ENCODE assay signal across 27 cellular contexts in the genomic region with DNA sequence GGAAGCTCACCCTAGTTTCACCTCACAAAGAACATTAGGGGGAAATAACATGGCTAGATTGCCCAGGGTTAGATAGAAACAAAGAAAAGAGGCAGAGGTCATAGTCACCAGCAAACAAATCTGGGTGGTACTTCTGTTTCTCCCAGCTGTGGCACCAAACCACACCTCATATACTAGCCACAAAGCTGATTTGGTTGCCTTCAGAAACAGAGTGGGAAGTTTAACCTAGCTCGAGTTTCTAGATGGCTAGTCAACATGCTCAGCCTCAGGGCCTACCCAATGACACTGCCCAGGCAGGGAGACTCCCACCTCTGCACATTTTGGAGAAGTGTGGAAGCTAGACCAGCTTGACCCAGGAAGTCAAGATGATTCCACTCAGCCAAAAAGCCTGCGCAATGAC.
DNase-seq lines count a peak whose midpoint lies in the region; ATAC-seq, FAIRE-seq and TF ChIP-seq lines count a peak whose summit lies in the region.
"Had no signal": no experiment of that assay in that cellular context is flagged by ENCODE, and none has a peak within 500 bp of the region (broad histone marks: within the 10 kb centered on the region; RNA-seq: fewer than 3 reads in every experiment).

No MANE protein-coding gene starts in this region.

- no peak for TF ChIP-seq EP300 in H1 (IDR thresholded peaks at IDR 0.05; ENCODE audit: borderline replicate concordance in 1 of 2, low read depth in 2 of 2, low read length in 2 of 2)

- H2BK120ac ChIP-seq in H1 (replicated peaks; ENCODE audit: low read depth, low read length) = no peak overlapping the region

- H2BK15ac ChIP-seq in H1 (ENCODE audit: low read length) = no peak overlapping the region

- FAIRE-seq in H1 (lab: Jason Lieb, UNC) (no peak), H54 (lab: Jason Lieb, UNC) (no peak)
- FAIRE-seq: A204.1, GM12878, GM12892, GM18507 had no signal

- H3K18ac ChIP-seq in H1 (ENCODE audit: extremely low read depth, low read length) = no peak overlapping the region

- H3K27me3 Mint-ChIP-seq in stimulated activated naive CD8-positive, alpha-beta T cell treated with anti-CD3 and anti-CD28 coated beads, Interleukin-15, amount 100 ng/mL, for 72 hours = no peaks in the 10 kb centered on the region
- no peaks in the 10 kb centered on the region for H3K27me3 Mint-ChIP-seq in activated T-helper 2 cell treated with anti-CD3 and anti-CD28 coated beads, Interferon-gamma antibody, Interleukin-2, Interleukin-4, amounts not matched to agents 10 μg/mL and 5 μg/mL and 100 μg/mL, durations not matched to agents 14 hours and 24 hours and 36 hours (ENCODE audit: low read depth)
- H3K27me3 Mint-ChIP-seq: CD4-positive, alpha-beta memory T cell; CD4-positive, CD25-positive, alpha-beta regulatory T cell; CD8-positive, alpha-beta memory T cell had no signal

- TF ChIP-seq RAD21 in H1 (IDR thresholded peaks at IDR 0.05 in 1 of 2, conservative IDR thresholded peaks at IDR 0.05 in 1 of 2; ENCODE audit: low read depth in 2 of 2, low read length in 2 of 2) = no peak

- H3K4ac ChIP-seq in H1 (replicated peaks; ENCODE audit: insufficient read length, low read depth, low read length) = no peak overlapping the region

- H2AFZ ChIP-seq in H1 (ENCODE audit: low read length) = no peak overlapping the region

- no peak overlapping the region for H4K91ac ChIP-seq in H1 (replicated peaks; ENCODE audit: insufficient read length, low read length)

- no peak overlapping the region for H3K27ac ChIP-seq in H1 (ENCODE audit: low read depth, low read length)
- H3K27ac ChIP-seq: BLaER1 had no signal

- intact Hi-C loops in activated T-helper 2 cell treated with anti-CD3 and anti-CD28 coated beads, Interferon-gamma antibody, Interleukin-2, Interleukin-4, amounts not matched to agents 10 μg/mL and 5 μg/mL and 100 μg/mL, durations not matched to agents 14 hours and 24 hours and 36 hours (cut with micrococcal nuclease) = no loop called here

- peak; percentile 23 for ATAC-seq in omental fat pad (ENCODE audit: low FRiP score)
- no peak for ATAC-seq in stimulated activated naive CD8-positive, alpha-beta T cell treated with anti-CD3 and anti-CD28 coated beads, Interleukin-15, amount 100 ng/mL, for 72 hours
- ATAC-seq: GM12878 had no signal

- H3K4me1 Mint-ChIP-seq in stimulated activated naive CD8-positive, alpha-beta T cell treated with anti-CD3 and anti-CD28 coated beads, Interleukin-15, amount 100 ng/mL, for 72 hours = no peaks in the 10 kb centered on the region
- no peaks in the 10 kb centered on the region for H3K4me1 Mint-ChIP-seq in activated T-helper 2 cell treated with anti-CD3 and anti-CD28 coated beads, Interferon-gamma antibody, Interleukin-2, Interleukin-4, amounts not matched to agents 10 μg/mL and 5 μg/mL and 100 μg/mL, durations not matched to agents 14 hours and 24 hours and 36 hours (ENCODE audit: low read depth)
- H3K4me1 Mint-ChIP-seq: CD14-positive monocyte; CD4-positive, alpha-beta memory T cell; CD4-positive, CD25-positive, alpha-beta regulatory T cell; CD8-positive, alpha-beta memory T cell had no signal

- H2BK5ac ChIP-seq in H1 (ENCODE audit: low read depth, low read length) = peak overlapping the region; percentile 32; the same call in 1 of the 2 replicates

- no peak overlapping the region for H4K8ac ChIP-seq in H1 (ENCODE audit: extremely low read depth, insufficient read depth, low read length)

- no peaks in the 10 kb centered on the region for H3K23me2 ChIP-seq in H1 (ENCODE audit: low read depth, low read length)

- CTCF ChIA-PET in H1 (lab: Charles Lee; ENCODE audit: partially characterized antibody) = interaction anchor here (0.6 to 1.0 kb wide), 3 partner anchors 64 to 214 kb away, joined by 3 read pairs; no protein-coding TSS in a partner anchor

- H4K20me1 ChIP-seq in H1 (replicated peaks in 1 of 2; ENCODE audit: control insufficient read depth in 1 of 2, insufficient read depth in 2 of 2, low read length in 2 of 2) = no peaks in the 10 kb centered on the region
- H4K20me1 ChIP-seq: BLaER1 had no signal

- no peak overlapping the region for H3K4me2 ChIP-seq in H1 (ENCODE audit: insufficient read depth in 1 of 2, low read depth in 2 of 2, low read length in 2 of 2)
- H3K4me2 ChIP-seq: BLaER1 had no signal

- no peaks in the 10 kb centered on the region for H3K27me3 ChIP-seq in H1 (replicated peaks in 1 of 4; ENCODE audit: control insufficient read depth in 3 of 4, extremely low read depth in 1 of 4, insufficient read depth in 3 of 4, low read length in 3 of 4)
- H3K27me3 ChIP-seq: BE2C, BLaER1 had no signal

- H3K36me3 Mint-ChIP-seq in activated T-helper 2 cell treated with anti-CD3 and anti-CD28 coated beads, Interferon-gamma antibody, Interleukin-2, Interleukin-4, amounts not matched to agents 10 μg/mL and 5 μg/mL and 100 μg/mL, durations not matched to agents 14 hours and 24 hours and 36 hours (ENCODE audit: low read depth) = no peaks in the 10 kb centered on the region
- H3K36me3 Mint-ChIP-seq: CD14-positive monocyte; CD4-positive, alpha-beta memory T cell; CD4-positive, CD25-positive, alpha-beta regulatory T cell; CD8-positive, alpha-beta memory T cell had no signal

- POLR2A ChIA-PET in H1 (lab: Charles Lee; ENCODE audit: partially characterized antibody) = interaction anchor here (0.5 kb wide), 1 partner anchor 507 kb away, joined by 4 read pairs; no protein-coding TSS in a partner anchor

- TF ChIP-seq CTCF in H1 (IDR thresholded peaks at IDR 0.05; ENCODE audit: control extremely low read depth in 1 of 3, insufficient read depth in 1 of 3, low read depth in 1 of 3, low read length in 3 of 3) = no peak
- TF ChIP-seq CTCF in omental fat pad (IDR thresholded peaks at IDR 0.05) = no peak

- WGBS in H1 (ENCODE audit: extremely low coverage in 1 of 2, insufficient coverage in 1 of 2, insufficient read length in 1 of 2, insufficient replicate concordance in 2 of 2, low coverage in 1 of 2, low lambda C conversion rate in 2 of 2, missing lambda C conversion rate in 1 of 2), 2 experiments = 73% methylated on average over 2 of the region's 2 CpGs; no CpG with 5 or more reads in 1 of the 2 experiments

- H3K79me1 ChIP-seq in H1 (ENCODE audit: low read depth, low read length) = peaks cover 6% of the 10 kb centered on the region

- H2BK20ac ChIP-seq in H1 (ENCODE audit: low read length) = no peak overlapping the region

- H3K9ac ChIP-seq in H1 (replicated peaks in 1 of 4; ENCODE audit: extremely low read depth in 1 of 4, low read depth in 3 of 4, low read length in 3 of 4) = no peak overlapping the region
- H3K9ac ChIP-seq: BLaER1 had no signal

- no peak for TF ChIP-seq POLR2A in H1 (IDR thresholded peaks at IDR 0.05; ENCODE audit: control extremely low read depth in 1 of 2, low read depth in 2 of 2, low read length in 2 of 2)
- TF ChIP-seq POLR2A in H54 (IDR thresholded peaks at IDR 0.05; ENCODE audit: low read depth, low read length) = no peak

- H3K27ac Mint-ChIP-seq in stimulated activated naive CD8-positive, alpha-beta T cell treated with anti-CD3 and anti-CD28 coated beads, Interleukin-15, amount 100 ng/mL, for 72 hours = no peak overlapping the region
- H3K27ac Mint-ChIP-seq in activated T-helper 2 cell treated with anti-CD3 and anti-CD28 coated beads, Interferon-gamma antibody, Interleukin-2, Interleukin-4, amounts not matched to agents 10 μg/mL and 5 μg/mL and 100 μg/mL, durations not matched to agents 14 hours and 24 hours and 36 hours = no peak overlapping the region
- H3K27ac Mint-ChIP-seq: CD14-positive monocyte; CD4-positive, alpha-beta memory T cell; CD4-positive, CD25-positive, alpha-beta regulatory T cell; CD8-positive, alpha-beta memory T cell had no signal

- H3K9me3 ChIP-seq in H1 (ENCODE audit: insufficient read depth in 2 of 2, low read depth in 1 of 2, low read length in 1 of 2) = no peaks in the 10 kb centered on the region
- H3K9me3 ChIP-seq: BE2C had no signal

- H3K9me3 Mint-ChIP-seq in stimulated activated naive CD8-positive, alpha-beta T cell treated with anti-CD3 and anti-CD28 coated beads, Interleukin-15, amount 100 ng/mL, for 72 hours = peaks cover 31 to 42% of the 10 kb centered on the region in 2 donors
- H3K9me3 Mint-ChIP-seq in activated T-helper 2 cell treated with anti-CD3 and anti-CD28 coated beads, Interferon-gamma antibody, Interleukin-2, Interleukin-4, amounts not matched to agents 10 μg/mL and 5 μg/mL and 100 μg/mL, durations not matched to agents 14 hours and 24 hours and 36 hours = peaks cover 70% of the 10 kb centered on the region

- H3K56ac ChIP-seq in H1 (replicated peaks; ENCODE audit: insufficient read length, low read depth, low read length) = no peak overlapping the region

- no peak overlapping the region for H3K4me3 ChIP-seq in H1 (ENCODE audit: extremely low read depth in 1 of 4, insufficient read depth in 2 of 4, low read depth in 3 of 4, low read length in 4 of 4)
- H3K4me3 ChIP-seq: BLaER1, GM12878 had no signal

- peaks cover 0 to 62% of the 10 kb centered on the region in 2 experiments; a peak in 3 of 4 replicates for H3K79me2 ChIP-seq in H1 (ENCODE audit: control insufficient read depth in 1 of 2, insufficient read depth in 2 of 2, low read length in 2 of 2)

- H3K4me3 Mint-ChIP-seq in stimulated activated naive CD8-positive, alpha-beta T cell treated with anti-CD3 and anti-CD28 coated beads, Interleukin-15, amount 100 ng/mL, for 72 hours = no peak overlapping the region
- H3K4me3 Mint-ChIP-seq in activated T-helper 2 cell treated with anti-CD3 and anti-CD28 coated beads, Interferon-gamma antibody, Interleukin-2, Interleukin-4, amounts not matched to agents 10 μg/mL and 5 μg/mL and 100 μg/mL, durations not matched to agents 14 hours and 24 hours and 36 hours (ENCODE audit: low read depth) = no peak overlapping the region
- H3K4me3 Mint-ChIP-seq: CD14-positive monocyte; CD4-positive, alpha-beta memory T cell; CD4-positive, CD25-positive, alpha-beta regulatory T cell; CD8-positive, alpha-beta memory T cell had no signal

- H3K4me1 ChIP-seq in H1 (replicated peaks in 1 of 4; ENCODE audit: control insufficient read depth in 3 of 4, insufficient read depth in 4 of 4, low read length in 3 of 4) = no peaks in the 10 kb centered on the region; a peak in 1 of 7 replicates
- H3K4me1 ChIP-seq: BE2C, BLaER1 had no signal

- no peak overlapping the region for H3K14ac ChIP-seq in H1 (ENCODE audit: insufficient read length)

- no peak overlapping the region for H3K23ac ChIP-seq in H1 (ENCODE audit: insufficient read length)

- no peak overlapping the region for H2AK5ac ChIP-seq in H1 (ENCODE audit: low read depth, low read length)

- DNase-seq in NCI-H69 (lab: John Stamatoyannopoulos, UW) = peak; percentile 26
- DNase-seq in H1 (ENCODE audit: low read depth in 1 of 2, low spot score in 2 of 2) = no peak
- DNase-seq in omental fat pad (ENCODE audit: low spot score) = no peak
- DNase-seq in H54 (ENCODE audit: insufficient read length, low spot score) = no peak
- no peak for DNase-seq in stimulated activated naive CD8-positive, alpha-beta T cell treated with anti-CD3 and anti-CD28 coated beads, Interleukin-15, amount 100 ng/mL, for 72 hours
- no peak for DNase-seq in activated T-helper 2 cell treated with anti-CD3 and anti-CD28 coated beads, Interferon-gamma antibody, Interleukin-2, Interleukin-4, amounts not matched to agents 10 μg/mL and 5 μg/mL and 100 μg/mL, durations not matched to agents 14 hours and 24 hours and 36 hours (ENCODE audit: low spot score)
- DNase-seq: 8988T; ACHN; BE2C; C1 segment of cervical spinal cord; CD4-positive, alpha-beta memory T cell; CD4-positive, CD25-positive, alpha-beta regulatory T cell; CD8-positive, alpha-beta memory T cell; COR-L47; DMS 273 treated with DMSO at 0.1 percent for 48 hours; DMS153; DMS53; DMS79; DND-41; EL; GDM1 had no signal

- H2BK12ac ChIP-seq in H1 (ENCODE audit: low read depth, low read length) = no peak overlapping the region

- no peaks in the 10 kb centered on the region for H3K36me3 ChIP-seq in H1 (ENCODE audit: control insufficient read depth in 2 of 4, insufficient read depth in 4 of 4, low read length in 3 of 4)
- H3K36me3 ChIP-seq: BE2C, BLaER1 had no signal

- no peak overlapping the region for H4K5ac ChIP-seq in H1 (ENCODE audit: insufficient read length, low read depth, low read length)
